ENCODE assay signal across 10 cellular contexts in genomic region chr9:113594484-113595299, GRCh38.
DNase-seq lines count a peak whose midpoint lies in the region; ATAC-seq, FAIRE-seq and TF ChIP-seq lines count a peak whose summit lies in the region.
"Had no signal": no experiment of that assay in that cellular context is flagged by ENCODE, and none has a peak within 500 bp of the region (broad histone marks: within the 10 kb centered on the region; RNA-seq: fewer than 3 reads in every experiment).

No MANE protein-coding gene starts in this region.

- H3T11ph ChIP-seq in H9 (ENCODE audit: low read length), result no peak overlapping the region

- H4K91ac ChIP-seq in H9 (ENCODE audit: insufficient read length, low read depth, low read length), result peak overlapping the region; percentile 11

- H4K20me1 ChIP-seq in H9 (ENCODE audit: control insufficient read depth, insufficient read depth, insufficient read length), result no peaks in the 10 kb centered on the region

- no peak for DNase-seq in H9
- no peak for DNase-seq in cardiac fibroblast (ENCODE audit: low read depth in 2 of 2)
- DNase-seq in gastrocnemius medialis, result no peak
- no peak for DNase-seq in effector memory CD8-positive, alpha-beta T cell
- DNase-seq in SHP77 (lab: John Stamatoyannopoulos, UW), result no peak
- DNase-seq in GM19239 (ENCODE audit: insufficient read length, low spot score), result no peak
- DNase-seq: DMS79 treated with DMSO at 0.1 percent for 48 hours had no signal

- H3K9me3 ChIP-seq in H9 (ENCODE audit: control insufficient read depth, low read depth, low read length) (no peaks in the 10 kb centered on the region), iPS-18c (ENCODE audit: control insufficient read depth, insufficient read depth, low read length) (no peaks in the 10 kb centered on the region), gastrocnemius medialis (no peaks in the 10 kb centered on the region)

- no peak overlapping the region for H3K56ac ChIP-seq in H9 (ENCODE audit: insufficient read length, low read depth, low read length)

- H3K4me1 Mint-ChIP-seq in H9, result peaks cover 28 to 45% of the 10 kb centered on the region in 2 experiments
- H3K4me1 Mint-ChIP-seq in effector memory CD8-positive, alpha-beta T cell (ENCODE audit: low read depth in 2 of 2), result peaks cover 13 to 21% of the 10 kb centered on the region in 2 donors

- intact Hi-C loops in gastrocnemius medialis (cut with DNase I; ENCODE audit: low total_unique reads), result loop anchor here (2.0 kb wide), 1 partner anchor 26 kb away; no protein-coding TSS in a partner anchor

- H3K36me3 ChIP-seq in gastrocnemius medialis, result peaks cover 0 to 14% of the 10 kb centered on the region in 2 donors

- H3K4me3 ChIP-seq in cardiac fibroblast (replicated peaks in 1 of 2; ENCODE audit: low read depth in 2 of 2, low read length in 2 of 2) (peak overlapping the region; percentile 74 to 75), iPS-18c (ENCODE audit: insufficient read depth, low read depth, low read length) (peak overlapping the region; percentile 57), gastrocnemius medialis (peak overlapping the region; percentile 46 to 54 (median 52))

- WGBS in H9 (ENCODE audit: extremely low coverage, insufficient read length, low lambda C conversion rate), result no CpG with 5 or more reads among the region's 19 CpGs

- H3K36me3 Mint-ChIP-seq in H9 (ENCODE audit: insufficient read depth in 1 of 3, low read depth in 3 of 3), result peaks cover 17 to 27% (median 23%) of the 10 kb centered on the region in 3 experiments; a peak in 6 of 7 replicates
- peaks cover 34% of the 10 kb centered on the region for H3K36me3 Mint-ChIP-seq in effector memory CD8-positive, alpha-beta T cell (ENCODE audit: insufficient read depth)

- H3K18ac ChIP-seq in H9 (ENCODE audit: insufficient read length, low read depth, low read length), result peak overlapping the region; percentile 66

- no peak overlapping the region for H4K8ac ChIP-seq in H9 (replicated peaks; ENCODE audit: insufficient read length, low read depth, low read length)

- H3K23me2 ChIP-seq in H9 (ENCODE audit: insufficient read length, low read depth, low read length, poor library complexity, severe bottlenecking), result peaks cover 11% of the 10 kb centered on the region

- TF ChIP-seq CTCF in H9 (conservative IDR thresholded peaks at IDR 0.05), result no peak
- no peak for TF ChIP-seq CTCF in cardiac fibroblast (IDR thresholded peaks at IDR 0.05; ENCODE audit: low read depth, low read length)
- TF ChIP-seq CTCF in gastrocnemius medialis (IDR thresholded peaks at IDR 0.05 in 4 of 5, conservative IDR thresholded peaks at IDR 0.05 in 1 of 5), result no peak

- H3K4ac ChIP-seq in H9 (ENCODE audit: low read depth, low read length), result peak overlapping the region; percentile 27; the same call in 1 of the 2 replicates

- H3K9me3 Mint-ChIP-seq in H9, result no peaks in the 10 kb centered on the region
- H3K9me3 Mint-ChIP-seq in effector memory CD8-positive, alpha-beta T cell, result no peaks in the 10 kb centered on the region
- H3K9me3 Mint-ChIP-seq: activated T-helper 2 cell treated with anti-CD3 and anti-CD28 coated beads, Interferon-gamma antibody, Interleukin-2, Interleukin-4, amounts not matched to agents 10 μg/mL and 5 μg/mL and 100 μg/mL, durations not matched to agents 14 hours and 24 hours and 36 hours had no signal

- H2BK20ac ChIP-seq in H9 (ENCODE audit: low read depth, low read length, poor library complexity, severe bottlenecking), result no peak overlapping the region

- no peaks in the 10 kb centered on the region for H3K79me1 ChIP-seq in H9 (ENCODE audit: insufficient read depth, low read depth, low read length, poor library complexity, severe bottlenecking)

- peak overlapping the region; percentile 5; the same call in 1 of the 2 replicates for H2BK15ac ChIP-seq in H9 (ENCODE audit: low read depth, low read length)

- peak overlapping the region; percentile 72 to 88 for H3K4me3 Mint-ChIP-seq in H9
- H3K4me3 Mint-ChIP-seq in effector memory CD8-positive, alpha-beta T cell, result no peak overlapping the region

- H2BK120ac ChIP-seq in H9 (ENCODE audit: low read depth, low read length, poor library complexity, severe bottlenecking), result no peak overlapping the region

- H2AFZ ChIP-seq in H9 (ENCODE audit: low read length), result no peak overlapping the region

- H3K27ac Mint-ChIP-seq in H9, result peak overlapping the region in 2 of 3 experiments; percentile 36 to 91; a peak in 2 of 7 replicates
- H3K27ac Mint-ChIP-seq in effector memory CD8-positive, alpha-beta T cell, result no peak overlapping the region

- H4K5ac ChIP-seq in H9 (ENCODE audit: insufficient read length, low read depth, low read length), result no peak overlapping the region

- no peak for TF ChIP-seq POLR2A in gastrocnemius medialis (IDR thresholded peaks at IDR 0.05)

- H2AK5ac ChIP-seq in H9 (ENCODE audit: insufficient read length, low read length), result no peak overlapping the region

- H3K14ac ChIP-seq in H9 (ENCODE audit: insufficient read depth, low read length), result peak overlapping the region; percentile 74

- no peak for ATAC-seq in gastrocnemius medialis
- no peak for ATAC-seq in GM21381 (IDR thresholded peaks at IDR 0.05; ENCODE audit: unreplicated experiment)
- no peak for ATAC-seq in effector memory CD8-positive, alpha-beta T cell (replicated peaks)

- peaks cover 3% of the 10 kb centered on the region; the same call in 1 of the 2 replicates for H3K79me2 ChIP-seq in H9 (ENCODE audit: insufficient read depth, low read length)

- no peak overlapping the region for H2BK12ac ChIP-seq in H9 (ENCODE audit: insufficient read length, low read depth, low read length)

- no peaks in the 10 kb centered on the region for H3K27me3 ChIP-seq in H9 (ENCODE audit: insufficient read depth, low read length)
- H3K27me3 ChIP-seq in gastrocnemius medialis, result no peaks in the 10 kb centered on the region

- H3K27ac ChIP-seq in H9 (ENCODE audit: insufficient read length, low read depth, low read length), result no peak overlapping the region
- H3K27ac ChIP-seq in gastrocnemius medialis, result peak overlapping the region; percentile 43 to 72 (median 56)

- H3K9ac ChIP-seq in H9 (ENCODE audit: extremely low read depth, insufficient read length, low read length), result peak overlapping the region; percentile 60

- no peak overlapping the region for H2BK5ac ChIP-seq in H9 (ENCODE audit: insufficient read length, low read length)

- H3K4me2 ChIP-seq in H9 (ENCODE audit: insufficient read depth, insufficient read length, low read length), result peak overlapping the region; percentile 70

- in situ Hi-C loops in gastrocnemius medialis (cut with MboI; ENCODE audit: low sequenced_read_pairs in 4 of 4), result loop anchor here (5.0 kb wide), 3 partner anchors 63 to 147 kb away; no protein-coding TSS in a partner anchor

- H3K4me1 ChIP-seq in H9 (ENCODE audit: insufficient read depth, low read length) (peaks cover 3% of the 10 kb centered on the region), gastrocnemius medialis (peaks cover 32 to 64% of the 10 kb centered on the region in 2 donors)

- H3K27me3 Mint-ChIP-seq in H9 (ENCODE audit: low read depth), result no peaks in the 10 kb centered on the region
- H3K27me3 Mint-ChIP-seq in effector memory CD8-positive, alpha-beta T cell, result no peaks in the 10 kb centered on the region

- no peak for FAIRE-seq in GM19239 (lab: Jason Lieb, UNC)

- H3K23ac ChIP-seq in H9 (ENCODE audit: insufficient read length, low read depth, low read length), result no peak overlapping the region

Comparison
In these comparisons a context has a peak if more than half of its experiments do, and no peak if none do; other contexts are left out.
1. H3K27ac Mint-ChIP-seq: peak in H9 (2 of 3); none in effector memory CD8-positive, alpha-beta T cell (0 of 2).
2. H3K4me3 Mint-ChIP-seq: peak in H9 (2 of 2); none in effector memory CD8-positive, alpha-beta T cell (0 of 2).
3. Peak in every context shown above with its lines, with median percentiles within 50 percentile points of each other: H3K4me3 ChIP-seq.